ENCODE assay signal across 11 cellular contexts in genomic region chr15:51735211-51735610, GRCh38. TPM values are rescaled to one million over a fixed set of nuclear protein-coding genes. Genes with fewer than 3 reads are reported as not detected.
A peak's percentile ranks its signal among the peaks of the same experiment; 100 is the strongest.
DNase-seq lines count a peak whose midpoint lies in the region; ATAC-seq and TF ChIP-seq lines count a peak whose summit lies in the region.
"Had no signal": no experiment of that assay in that cellular context is flagged by ENCODE, and none has a peak within 500 bp of the region (broad histone marks: within the 10 kb centered on the region; RNA-seq: fewer than 3 reads in every experiment).

No MANE protein-coding gene starts in this region.

- H3K9me2 ChIP-seq in OCI-LY1 (ENCODE audit: low read depth, low read length), result no peaks in the 10 kb centered on the region

- intact Hi-C loops in vagina (cut with DNase I), result no loop called here

- peak; percentile 49 for TF ChIP-seq CTCF in OCI-LY1 (IDR thresholded peaks at IDR 0.05; ENCODE audit: low read length)
- TF ChIP-seq CTCF in vagina (IDR thresholded peaks at IDR 0.05), result no peak

- TF ChIP-seq POLR2A in vagina (IDR thresholded peaks at IDR 0.05), result no peak

- H3K27ac ChIP-seq in OCI-LY1 (ENCODE audit: low read depth, low read length, poor library complexity, severe bottlenecking), result no peak overlapping the region
- H3K27ac ChIP-seq in vagina, result no peak overlapping the region
- H3K27ac ChIP-seq: HL-60 had no signal

- H3K4me1 ChIP-seq in OCI-LY1 (ENCODE audit: insufficient read depth, low read length, severe bottlenecking), result peaks cover 54% of the 10 kb centered on the region
- H3K4me1 ChIP-seq in vagina, result peaks cover 41% of the 10 kb centered on the region

- H3K79me2 ChIP-seq in OCI-LY1 (ENCODE audit: insufficient read depth, low read length), result no peaks in the 10 kb centered on the region

- H3K36me3 ChIP-seq in OCI-LY1 (ENCODE audit: insufficient read depth, low read length) (no peaks in the 10 kb centered on the region), vagina (no peaks in the 10 kb centered on the region)

- H3F3A ChIP-seq in OCI-LY1 (ENCODE audit: insufficient read depth, low read length), result no peaks in the 10 kb centered on the region

- no peaks in the 10 kb centered on the region for H3K27me3 ChIP-seq in OCI-LY1 (ENCODE audit: insufficient read depth, low read length)
- no peaks in the 10 kb centered on the region for H3K27me3 ChIP-seq in vagina

- no peak overlapping the region for H3K9ac ChIP-seq in OCI-LY1 (ENCODE audit: low read length)

- no peaks in the 10 kb centered on the region for H4K20me1 ChIP-seq in OCI-LY1 (ENCODE audit: insufficient read depth, low read length)

- H3K9me3 ChIP-seq in OCI-LY1 (ENCODE audit: low read length), result no peaks in the 10 kb centered on the region
- H3K9me3 ChIP-seq in vagina, result no peaks in the 10 kb centered on the region

- H3K4me3 ChIP-seq in OCI-LY1 (ENCODE audit: low read depth, low read length, poor library complexity, severe bottlenecking) (no peak overlapping the region), vagina (no peak overlapping the region)

- peak overlapping the region; percentile 53; the same call in 1 of the 2 replicates for H3K4me2 ChIP-seq in OCI-LY1 (ENCODE audit: low read length)

- no peak overlapping the region for H2AFZ ChIP-seq in OCI-LY1 (ENCODE audit: low read length)

- no peak for ATAC-seq in GM19351 (IDR thresholded peaks at IDR 0.05; ENCODE audit: unreplicated experiment)

- DNase-seq in stimulated activated naive CD4-positive, alpha-beta T cell (lab: John Stamatoyannopoulos, UW), result peak in 4 of 6 experiments; percentile 15 to 44 (median 24)
- DNase-seq in stimulated activated naive CD4-positive, alpha-beta T cell treated with Interleukin-2 at 50 U/mL for 16 hours (lab: John Stamatoyannopoulos, UW), result no peak
- DNase-seq in effector CD4-positive, alpha-beta T cell, result peak; percentile 25
- DNase-seq in GF-D8 (lab: John Stamatoyannopoulos, UW) (no peak), NCI-H1417 (lab: John Stamatoyannopoulos, UW) (no peak), vagina (ENCODE audit: extremely low spot score in 2 of 2) (no peak)
- DNase-seq: NCI-H748 treated with DMSO at 0.1 percent for 48 hours; stimulated activated CD8-positive, alpha-beta memory T cell treated with anti-CD3 and anti-CD28 coated beads, Interleukin-4, amount 100 ng/mL, for 48 hours had no signal

RNA-seq across cellular contexts. Expression of gene LYSMD2, which starts 2.2 kb away (rescaled TPM):
- 16.9 TPM for total RNA-seq in vagina

RNA-seq across cellular contexts. Expression of gene TMOD2, which starts 16.2 kb away (rescaled TPM):
- 18.4 TPM for total RNA-seq in vagina

RNA-seq across cellular contexts. Expression of gene SCG3, which starts 53.9 kb away (rescaled TPM):
- 1.5 TPM for total RNA-seq in vagina

Comparison
In these comparisons a context has a peak if more than half of its experiments do, and no peak if none do; other contexts are left out.
1. DNase-seq: peak in stimulated activated naive CD4-positive, alpha-beta T cell (4 of 6) and effector CD4-positive, alpha-beta T cell (single experiment); none in stimulated activated naive CD4-positive, alpha-beta T cell treated with Interleukin-2 at 50 U/mL for 16 hours (single experiment), GF-D8 (single experiment), NCI-H1417 (0 of 3) and vagina (0 of 2).